16 cellular contexts compared by ENCODE assay signal in genomic region chr5:180119031-180119885, GRCh38.
"Had no signal": no experiment of that assay in that cellular context is flagged by ENCODE, and none has a peak within 500 bp of the region (broad histone marks: within the 10 kb centered on the region; RNA-seq: fewer than 3 reads in every experiment).

No MANE protein-coding gene starts in this region.

- H3K27ac ChIP-seq: esophagus muscularis mucosa, neural progenitor cell, parathyroid adenoma, thyroid gland, vagina had no signal

- H3K36me3 ChIP-seq: esophagus muscularis mucosa, neural progenitor cell, thyroid gland, vagina had no signal

- H3K27ac Mint-ChIP-seq: activated CD4-positive, alpha-beta T cell treated with anti-CD3 and anti-CD28 coated beads, Interleukin-2, amount 10 ng/mL, durations not matched to agents 7 days and 5 days; activated naive CD4-positive, alpha-beta T cell treated with anti-CD3 and anti-CD28 coated beads, Interleukin-2, amount 50 U/mL, for 72 hours; activated T-helper 2 cell treated with anti-CD3 and anti-CD28 coated beads, Interferon-gamma antibody, Interleukin-2, Interleukin-4, amounts not matched to agents 10 μg/mL and 5 μg/mL and 100 μg/mL, durations not matched to agents 14 hours and 24 hours and 36 hours; neural progenitor cell; T-helper 17 cell had no signal

- H3K4me3 ChIP-seq: esophagus muscularis mucosa, lung, neural progenitor cell, thyroid gland, vagina had no signal

- H3K4me1 Mint-ChIP-seq: activated CD4-positive, alpha-beta T cell treated with anti-CD3 and anti-CD28 coated beads, Interleukin-2, amount 10 ng/mL, durations not matched to agents 7 days and 5 days; T-helper 17 cell had no signal

- H3K9me3 ChIP-seq: esophagus muscularis mucosa, thyroid gland, vagina had no signal

- H3K9ac ChIP-seq: neural progenitor cell, parathyroid adenoma had no signal

- H3K36me3 Mint-ChIP-seq: activated naive CD4-positive, alpha-beta T cell treated with anti-CD3 and anti-CD28 coated beads, Interleukin-2, amount 50 U/mL, for 72 hours; neural progenitor cell had no signal

- DNase-seq: activated CD4-positive, alpha-beta T cell treated with anti-CD3 and anti-CD28 coated beads, Interleukin-2, amount 10 ng/mL, durations not matched to agents 7 days and 5 days; activated T-cell treated with anti-CD3 and anti-CD28 coated beads for 4 hours; caudate nucleus; midbrain; SIG-M5; stimulated activated CD4-positive, alpha-beta T cell treated with anti-CD3 and anti-CD28 coated beads, Interleukin-15, amount 100 ng/mL, for 24 hours; stimulated activated CD4-positive, alpha-beta T cell treated with anti-CD3 and anti-CD28 coated beads, Interleukin-4, amount 100 ng/mL, for 24 hours; T-helper 17 cell had no signal

- H3K79me2 ChIP-seq: parathyroid adenoma had no signal

- H3K4me2 ChIP-seq: neural progenitor cell had no signal

- H2AFZ ChIP-seq: neural progenitor cell, parathyroid adenoma had no signal

- H3K9me3 Mint-ChIP-seq: activated CD4-positive, alpha-beta T cell treated with anti-CD3 and anti-CD28 coated beads, Interleukin-2, amount 10 ng/mL, durations not matched to agents 7 days and 5 days; activated naive CD4-positive, alpha-beta T cell treated with anti-CD3 and anti-CD28 coated beads, Interleukin-2, amount 50 U/mL, for 72 hours; activated T-helper 2 cell treated with anti-CD3 and anti-CD28 coated beads, Interferon-gamma antibody, Interleukin-2, Interleukin-4, amounts not matched to agents 10 μg/mL and 5 μg/mL and 100 μg/mL, durations not matched to agents 14 hours and 24 hours and 36 hours; neural progenitor cell had no signal

- ATAC-seq: activated naive CD4-positive, alpha-beta T cell treated with anti-CD3 and anti-CD28 coated beads, Interleukin-2, amount 50 U/mL, for 72 hours; T-helper 17 cell had no signal

- H3K27me3 ChIP-seq: neural progenitor cell, thyroid gland, vagina had no signal

- H3K4me1 ChIP-seq: esophagus muscularis mucosa, parathyroid adenoma, vagina had no signal

- H3K4me3 Mint-ChIP-seq: activated CD4-positive, alpha-beta T cell treated with anti-CD3 and anti-CD28 coated beads, Interleukin-2, amount 10 ng/mL, durations not matched to agents 7 days and 5 days; neural progenitor cell; T-helper 17 cell had no signal
